ENCODE assay signal across 9 cellular contexts in the genomic region with DNA sequence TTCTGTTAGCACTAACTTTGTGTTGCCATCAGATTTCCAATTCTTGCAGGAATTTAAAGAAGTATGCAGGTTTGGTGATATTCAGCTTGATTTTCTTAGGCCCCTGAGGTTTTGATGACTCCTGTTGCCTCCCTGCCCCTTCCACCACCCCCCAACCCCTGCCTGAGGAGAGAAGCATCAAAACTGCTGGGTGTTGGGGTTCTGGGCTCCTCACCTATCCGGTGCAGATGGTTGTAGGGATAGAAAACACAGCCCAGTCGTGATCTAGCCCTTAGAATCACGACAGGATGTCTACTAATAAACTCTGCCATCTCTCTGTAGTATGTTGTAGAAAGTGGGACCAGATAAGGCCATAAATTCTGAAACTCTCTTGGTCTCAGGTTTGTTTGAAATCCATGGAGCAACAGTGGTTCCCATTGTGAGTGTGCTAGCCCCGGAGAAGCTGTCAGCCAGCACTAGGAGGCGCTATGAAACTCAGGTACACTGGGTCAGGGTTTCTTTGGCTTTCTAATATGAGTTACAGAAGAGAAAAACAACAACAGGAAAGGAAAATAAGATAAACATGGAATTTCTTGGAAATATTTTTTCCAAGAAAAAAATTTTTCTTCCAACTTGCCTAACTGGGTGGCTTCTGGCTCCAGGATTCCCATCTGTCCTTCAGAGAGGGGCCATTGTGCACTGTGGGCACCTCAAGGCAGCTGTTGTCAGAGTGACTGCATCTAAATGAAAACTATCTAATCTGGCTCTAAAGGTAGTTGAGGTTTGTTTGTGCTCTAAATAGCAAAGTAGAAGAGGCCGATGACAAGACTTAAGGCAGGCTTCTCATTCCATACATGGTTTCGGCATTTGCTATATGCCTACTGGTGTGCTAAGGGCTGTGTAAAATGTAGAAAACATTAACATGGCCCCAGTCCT. TPM values are rescaled to one million over a fixed set of nuclear protein-coding genes. Genes with fewer than 3 reads are reported as not detected.
A peak's percentile ranks its signal among the peaks of the same experiment; 100 is the strongest.
DNase-seq lines count a peak whose midpoint lies in the region; ATAC-seq, FAIRE-seq and TF ChIP-seq lines count a peak whose summit lies in the region.
"Had no signal": no experiment of that assay in that cellular context is flagged by ENCODE, and none has a peak within 500 bp of the region (broad histone marks: within the 10 kb centered on the region; RNA-seq: fewer than 3 reads in every experiment).

No MANE protein-coding gene starts in this region.

- no TSS peak for BruUV-seq in Panc1 (replicated peaks; lab: Mats Ljungman, UMichigan)

- H3K4me1 Mint-ChIP-seq in stimulated activated naive B cell treated with anti-CD40 and anti-IgM and Interleukin-4, amounts not matched to agents 10 μg/mL and 1 μg/mL and 100 μg/mL, for 72 hours: peaks cover 0 to 7% of the 10 kb centered on the region in 2 donors

- no peaks in the 10 kb centered on the region for H3K9me3 Mint-ChIP-seq in stimulated activated naive B cell treated with anti-CD40 and anti-IgM and Interleukin-4, amounts not matched to agents 10 μg/mL and 1 μg/mL and 100 μg/mL, for 72 hours
- H3K9me3 Mint-ChIP-seq: T-helper 1 cell treated with Interleukin-12 subunit alpha and Interleukin-12 subunit beta and Interleukin-4 antibody, amounts not matched to agents 30 μg/mL and 1 μg/mL, for 36 hours had no signal

- no peaks in the 10 kb centered on the region for H3K4me1 ChIP-seq in Panc1 (ENCODE audit: control insufficient read depth, insufficient read depth, low read length)
- H3K4me1 ChIP-seq in foreskin keratinocyte: no peaks in the 10 kb centered on the region

- H3K36me3 Mint-ChIP-seq in stimulated activated naive B cell treated with anti-CD40 and anti-IgM and Interleukin-4, amounts not matched to agents 10 μg/mL and 1 μg/mL and 100 μg/mL, for 72 hours: peaks cover 29 to 41% of the 10 kb centered on the region in 2 donors

- CTCF ChIA-PET in Panc1 (lab: Charles Lee): interaction anchor here (0.6 kb wide), 1 partner anchor 160 kb away, joined by 4 read pairs; no protein-coding TSS in a partner anchor

- intact Hi-C loops in Panc1 (cut with micrococcal nuclease; ENCODE audit: unreplicated experiment): loop anchor here (10.0 kb wide), 1 partner anchor 245 kb away; the partner anchor contains the start of gene FSIP1

- H3K27me3 Mint-ChIP-seq in stimulated activated naive B cell treated with anti-CD40 and anti-IgM and Interleukin-4, amounts not matched to agents 10 μg/mL and 1 μg/mL and 100 μg/mL, for 72 hours: no peaks in the 10 kb centered on the region

- H3K27ac ChIP-seq in Panc1 (ENCODE audit: low read length) (no peak overlapping the region), foreskin keratinocyte (no peak overlapping the region)

- H3K4me3 ChIP-seq in Panc1 (ENCODE audit: low read depth in 2 of 2, low read length in 2 of 2): no peak overlapping the region

- no peak for TF ChIP-seq POLR2A in H54 (IDR thresholded peaks at IDR 0.05; ENCODE audit: low read depth, low read length)

- TF ChIP-seq CTCF in Panc1 (IDR thresholded peaks at IDR 0.05): peak; percentile 84
- TF ChIP-seq CTCF in foreskin keratinocyte (conservative IDR thresholded peaks at IDR 0.05): peak; percentile 68

- POLR2A ChIA-PET in Panc1 (lab: Charles Lee): no interaction called here

- H3K4me3 Mint-ChIP-seq in stimulated activated naive B cell treated with anti-CD40 and anti-IgM and Interleukin-4, amounts not matched to agents 10 μg/mL and 1 μg/mL and 100 μg/mL, for 72 hours: no peak overlapping the region
- H3K4me3 Mint-ChIP-seq: T-helper 1 cell treated with Interleukin-12 subunit alpha and Interleukin-12 subunit beta and Interleukin-4 antibody, amounts not matched to agents 30 μg/mL and 1 μg/mL, for 36 hours had no signal

- H3K27ac Mint-ChIP-seq in stimulated activated naive B cell treated with anti-CD40 and anti-IgM and Interleukin-4, amounts not matched to agents 10 μg/mL and 1 μg/mL and 100 μg/mL, for 72 hours: no peak overlapping the region
- H3K27ac Mint-ChIP-seq: T-helper 1 cell treated with Interleukin-12 subunit alpha and Interleukin-12 subunit beta and Interleukin-4 antibody, amounts not matched to agents 30 μg/mL and 1 μg/mL, for 36 hours had no signal

- peak; percentile 86 for ATAC-seq in Panc1
- no peak for ATAC-seq in foreskin keratinocyte
- peak; percentile 41 to 44 for ATAC-seq in stimulated activated naive B cell treated with anti-CD40 and anti-IgM and Interleukin-4, amounts not matched to agents 10 μg/mL and 1 μg/mL and 100 μg/mL, for 72 hours (replicated peaks)
- no peak for ATAC-seq in GM18907 (IDR thresholded peaks at IDR 0.05; ENCODE audit: unreplicated experiment)
- no peak for ATAC-seq in HG03342 (IDR thresholded peaks at IDR 0.05; ENCODE audit: unreplicated experiment)

- in situ Hi-C loops in Panc1 (cut with HindIII; ENCODE audit: low pct_unique_long_range_greater_than_20kb, low sequenced_read_pairs): no loop called here

- DNase-seq in SIG-M5 treated with dmso at 0.1 percent for 504 hours (lab: John Stamatoyannopoulos, UW; ENCODE audit: unreplicated experiment) (peak; percentile 19), SIG-M5 (lab: John Stamatoyannopoulos, UW) (no peak), Panc1 (ENCODE audit: low read depth, low spot score) (no peak), foreskin keratinocyte (no peak), H54 (ENCODE audit: insufficient read length, low spot score) (no peak)
- DNase-seq in stimulated activated naive B cell treated with anti-CD40 and anti-IgM and Interleukin-4, amounts not matched to agents 10 μg/mL and 1 μg/mL and 100 μg/mL, for 72 hours: no peak

- no peak for FAIRE-seq in H54 (lab: Jason Lieb, UNC)

- no peaks in the 10 kb centered on the region for H3K27me3 ChIP-seq in Panc1 (ENCODE audit: control insufficient read depth, insufficient read depth, low read length)
- no peaks in the 10 kb centered on the region for H3K27me3 ChIP-seq in foreskin keratinocyte

- H3K36me3 ChIP-seq in Panc1 (ENCODE audit: control insufficient read depth, insufficient read depth, low read length): peaks cover 36% of the 10 kb centered on the region

- H3K9me3 ChIP-seq in Panc1 (ENCODE audit: control insufficient read depth, insufficient read depth, low read depth, low read length): no peaks in the 10 kb centered on the region

RNA-seq across cellular contexts. Expression of gene SRP14, which starts 8.7 kb away (rescaled TPM):
- total RNA-seq in Panc1 (2021; ENCODE audit: unreplicated experiment) (166 TPM), foreskin keratinocyte (136 and 141 TPM in 2 replicates)
- 372 TPM for polyA plus RNA-seq in Panc1 (2012; ENCODE audit: insufficient read length)
- 403 and 413 TPM in 2 replicates for polyA plus RNA-seq in foreskin keratinocyte

Comparison
In these comparisons a context has a peak if more than half of its experiments do, and no peak if none do; other contexts are left out.
1. ATAC-seq: peak in Panc1 (single experiment) and stimulated activated naive B cell treated with anti-CD40 and anti-IgM and Interleukin-4, amounts not matched to agents 10 μg/mL and 1 μg/mL and 100 μg/mL, for 72 hours (2 of 2); none in foreskin keratinocyte (single experiment), GM18907 (single experiment) and HG03342 (single experiment).